In the genomic region with DNA sequence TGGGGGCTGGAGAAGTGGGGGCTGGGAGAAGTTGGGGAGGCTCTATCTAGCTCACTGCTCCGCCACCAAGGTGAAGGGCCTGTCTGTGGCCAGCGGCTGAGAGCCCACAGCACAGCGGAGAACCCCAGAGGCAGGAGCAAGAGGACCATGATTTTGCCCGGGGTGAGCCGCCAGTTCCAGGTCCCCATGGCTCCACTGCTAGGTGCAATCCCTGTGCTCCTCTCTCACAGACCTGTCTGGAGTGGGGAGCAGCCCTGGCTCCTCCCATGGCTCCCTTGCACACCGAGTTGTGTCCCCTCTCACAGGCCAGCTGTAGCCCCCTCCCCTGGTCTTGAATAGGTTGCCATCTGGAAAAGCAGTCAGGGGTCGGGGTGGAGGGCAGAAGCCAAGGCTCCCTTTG, we compare ENCODE assay signal across 23 cellular contexts. TPM values are rescaled to one million over a fixed set of nuclear protein-coding genes. Genes with fewer than 3 reads are reported as not detected.
DNase-seq lines count a peak whose midpoint lies in the region; ATAC-seq lines count a peak whose summit lies in the region.
"Had no signal": no experiment of that assay in that cellular context is flagged by ENCODE, and none has a peak within 500 bp of the region (broad histone marks: within the 10 kb centered on the region; RNA-seq: fewer than 3 reads in every experiment).

No MANE protein-coding gene starts in this region.

- ATAC-seq in naive B cell (ENCODE audit: low read depth in 2 of 2) (no peak), GM18868 (IDR thresholded peaks at IDR 0.05; ENCODE audit: unreplicated experiment) (no peak)
- no peak for ATAC-seq in stimulated activated naive B cell treated with anti-CD40 and anti-IgM and Interleukin-4, amounts not matched to agents 10 μg/mL and 1 μg/mL and 100 μg/mL, for 72 hours (replicated peaks)
- ATAC-seq: activated CD4-positive, alpha-beta T cell treated with anti-CD3 and anti-CD28 coated beads for 36 hours; activated CD8-positive, alpha-beta memory T cell treated with anti-CD3 and anti-CD28 coated beads, Interleukin-2, amount 10 ng/mL, durations not matched to agents 7 days and 5 days; SK-N-SH treated with all-trans-retinoic acid at 6 μM for 48 hours; stimulated activated naive CD8-positive, alpha-beta T cell treated with anti-CD3 and anti-CD28 coated beads, Interleukin-15, amount 100 ng/mL, for 72 hours had no signal

- peaks cover 58 to 76% (median 66%) of the 10 kb centered on the region in 3 donors for H3K4me1 Mint-ChIP-seq in naive B cell
- H3K4me1 Mint-ChIP-seq in stimulated activated naive B cell treated with anti-CD40 and anti-IgM and Interleukin-4, amounts not matched to agents 10 μg/mL and 1 μg/mL and 100 μg/mL, for 72 hours: peaks cover 49 to 93% of the 10 kb centered on the region in 2 donors

- H3K9me3 Mint-ChIP-seq in naive B cell: no peaks in the 10 kb centered on the region
- H3K9me3 Mint-ChIP-seq in stimulated activated naive B cell treated with anti-CD40 and anti-IgM and Interleukin-4, amounts not matched to agents 10 μg/mL and 1 μg/mL and 100 μg/mL, for 72 hours: peaks cover 0 to 4% of the 10 kb centered on the region in 2 donors
- H3K9me3 Mint-ChIP-seq: HFFc6; stimulated activated naive CD8-positive, alpha-beta T cell treated with anti-CD3 and anti-CD28 coated beads, Interleukin-15, amount 100 ng/mL, for 72 hours had no signal

- DNase-seq in SIG-M5 treated with dmso at 0.1 percent for 504 hours (lab: John Stamatoyannopoulos, UW; ENCODE audit: unreplicated experiment): peak; percentile 62
- no peak for DNase-seq in SIG-M5 (lab: John Stamatoyannopoulos, UW)
- DNase-seq in MV-4-11 (lab: John Stamatoyannopoulos, UW): peak; percentile 38
- no peak for DNase-seq in naive B cell
- DNase-seq in stimulated activated naive B cell treated with anti-CD40 and anti-IgM and Interleukin-4, amounts not matched to agents 10 μg/mL and 1 μg/mL and 100 μg/mL, for 72 hours: no peak
- no peak for DNase-seq in cerebellar nuclear complex (lab: John Stamatoyannopoulos, UW)
- DNase-seq in activated CD4-positive, alpha-beta T cell treated with anti-CD3 and anti-CD28 coated beads for 4 hours: no peak
- DNase-seq: activated CD4-positive, alpha-beta T cell treated with anti-CD3 and anti-CD28 coated beads for 36 hours; activated CD8-positive, alpha-beta memory T cell treated with anti-CD3 and anti-CD28 coated beads, Interleukin-2, amount 10 ng/mL, durations not matched to agents 7 days and 5 days; BE2C; brain microvascular endothelial cell; HFFc6; kidney glomerular epithelial cell; mesendoderm; NCI-H1092; NCI-H2081; NCI-H510A; stimulated activated CD4-positive, alpha-beta T cell treated with anti-CD3 and anti-CD28 coated beads, Interleukin-1b, Interleukin-23, amount 100 ng/mL, for 48 hours; stimulated activated naive CD8-positive, alpha-beta T cell treated with anti-CD3 and anti-CD28 coated beads, Interleukin-15, amount 100 ng/mL, for 72 hours had no signal

- H3K27me3 Mint-ChIP-seq in naive B cell: no peaks in the 10 kb centered on the region
- H3K27me3 Mint-ChIP-seq in stimulated activated naive B cell treated with anti-CD40 and anti-IgM and Interleukin-4, amounts not matched to agents 10 μg/mL and 1 μg/mL and 100 μg/mL, for 72 hours: no peaks in the 10 kb centered on the region
- H3K27me3 Mint-ChIP-seq: activated CD4-positive, alpha-beta T cell treated with anti-CD3 and anti-CD28 coated beads for 36 hours; activated CD8-positive, alpha-beta memory T cell treated with anti-CD3 and anti-CD28 coated beads, Interleukin-2, amount 10 ng/mL, durations not matched to agents 7 days and 5 days; stimulated activated naive CD8-positive, alpha-beta T cell treated with anti-CD3 and anti-CD28 coated beads, Interleukin-15, amount 100 ng/mL, for 72 hours had no signal

- H3K4me3 Mint-ChIP-seq in naive B cell: peak overlapping the region in 6 of 8 donors; percentile 29 to 92 (median 64)
- H3K4me3 Mint-ChIP-seq in stimulated activated naive B cell treated with anti-CD40 and anti-IgM and Interleukin-4, amounts not matched to agents 10 μg/mL and 1 μg/mL and 100 μg/mL, for 72 hours: peak overlapping the region; percentile 89 to 96
- H3K4me3 Mint-ChIP-seq: activated CD4-positive, alpha-beta T cell treated with anti-CD3 and anti-CD28 coated beads for 36 hours; activated CD8-positive, alpha-beta memory T cell treated with anti-CD3 and anti-CD28 coated beads, Interleukin-2, amount 10 ng/mL, durations not matched to agents 7 days and 5 days; HFFc6; stimulated activated naive CD8-positive, alpha-beta T cell treated with anti-CD3 and anti-CD28 coated beads, Interleukin-15, amount 100 ng/mL, for 72 hours had no signal

- peak overlapping the region in 5 of 6 donors; percentile 39 to 99 (median 95) for H3K27ac Mint-ChIP-seq in naive B cell
- H3K27ac Mint-ChIP-seq in stimulated activated naive B cell treated with anti-CD40 and anti-IgM and Interleukin-4, amounts not matched to agents 10 μg/mL and 1 μg/mL and 100 μg/mL, for 72 hours: peak overlapping the region; percentile 98
- H3K27ac Mint-ChIP-seq: activated CD8-positive, alpha-beta memory T cell treated with anti-CD3 and anti-CD28 coated beads, Interleukin-2, amount 10 ng/mL, durations not matched to agents 7 days and 5 days; HFFc6; progenitor cell of endocrine pancreas; stimulated activated naive CD8-positive, alpha-beta T cell treated with anti-CD3 and anti-CD28 coated beads, Interleukin-15, amount 100 ng/mL, for 72 hours had no signal

- no peaks in the 10 kb centered on the region for H3K36me3 Mint-ChIP-seq in naive B cell
- peaks cover 11 to 45% of the 10 kb centered on the region in 2 donors for H3K36me3 Mint-ChIP-seq in stimulated activated naive B cell treated with anti-CD40 and anti-IgM and Interleukin-4, amounts not matched to agents 10 μg/mL and 1 μg/mL and 100 μg/mL, for 72 hours

RNA-seq across cellular contexts. Expression of a gene that starts 4.6 kb away (rescaled TPM):
- 10 to 100 TPM in 2 of 6 donors, 1 to 10 TPM in 4; 1.2 to 11.8 (median 4.9) TPM for polyA plus RNA-seq in naive B cell (ENCODE audit: low read depth in 6 of 6)
- polyA plus RNA-seq: neural cell had no signal

Comparison
In these comparisons a context has a peak if more than half of its experiments do, and no peak if none do; other contexts are left out.
1. DNase-seq: peak in SIG-M5 treated with dmso at 0.1 percent for 504 hours (single experiment) and MV-4-11 (single experiment); none in SIG-M5 (single experiment), naive B cell (single experiment), stimulated activated naive B cell treated with anti-CD40 and anti-IgM and Interleukin-4, amounts not matched to agents 10 μg/mL and 1 μg/mL and 100 μg/mL, for 72 hours (single experiment), cerebellar nuclear complex (0 of 2) and activated CD4-positive, alpha-beta T cell treated with anti-CD3 and anti-CD28 coated beads for 4 hours (0 of 2).